In the genomic region with DNA sequence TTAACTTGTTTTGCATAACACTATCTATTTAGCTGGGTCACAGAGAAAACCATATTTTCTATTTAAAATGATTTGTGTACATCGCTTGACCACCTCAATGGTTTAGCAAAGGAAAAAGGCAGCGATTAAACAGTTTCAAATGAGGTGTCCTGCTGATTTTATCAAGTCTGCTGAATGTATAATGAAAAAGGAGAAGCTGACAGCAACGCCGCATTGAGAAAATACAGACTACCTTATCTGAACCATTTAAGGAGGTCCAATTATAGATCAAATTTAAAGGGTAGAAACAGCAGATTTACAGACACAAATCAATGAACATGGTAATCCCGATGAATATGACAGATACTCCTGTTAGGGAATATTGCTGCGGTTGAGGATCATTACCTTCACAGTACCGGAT, we compare ENCODE assay signal across 32 cellular contexts.
"Had no signal": no experiment of that assay in that cellular context is flagged by ENCODE, and none has a peak within 500 bp of the region (broad histone marks: within the 10 kb centered on the region; RNA-seq: fewer than 3 reads in every experiment).

No MANE protein-coding gene starts in this region.

- H3K9me3 ChIP-seq: heart right ventricle, left lung, ovary, sigmoid colon, uterus had no signal

- DNase-seq: activated CD4-positive, alpha-beta memory T cell treated with anti-CD3 and anti-CD28 coated beads for 36 hours; activated CD4-positive, alpha-beta T cell treated with anti-CD3 and anti-CD28 coated beads, Interleukin-2, amount 10 ng/mL, durations not matched to agents 24 days and 14 days; activated CD4-positive, CD25-positive, alpha-beta regulatory T cell treated with anti-CD3 and anti-CD28 coated beads, Interleukin-2, amount 50 U/mL, for 72 hours; activated CD8-positive, alpha-beta memory T cell treated with anti-CD3 and anti-CD28 coated beads, Interleukin-2, amount 50 U/mL, for 48 hours; activated gamma-delta T cell treated with Interleukin-2 at 50 U/mL for 16 hours; activated T-cell treated with anti-CD3 and anti-CD28 coated beads, Interleukin-2, amount 50 U/mL, for 24 hours; endodermal cell; foreskin fibroblast; heart right ventricle; left lung; nephron progenitor cell; ovary; sigmoid colon; stimulated activated CD4-positive, alpha-beta T cell treated with anti-CD3 and anti-CD28 coated beads, Interleukin-1b, Interleukin-23, amount 100 ng/mL, for 48 hours; stimulated activated CD4-positive, alpha-beta T cell treated with anti-CD3 and anti-CD28 coated beads, Interleukin-4, amount 100 ng/mL, for 4 hours; stimulated activated CD8-positive, alpha-beta memory T cell treated with anti-CD3 and anti-CD28 coated beads, Interleukin-4, amount 100 ng/mL, for 48 hours; stimulated activated naive CD8-positive, alpha-beta T cell treated with anti-CD3 and anti-CD28 coated beads, Interleukin-15, amount 100 ng/mL, for 72 hours; substantia nigra; T-helper 17 cell; uterus; WERI-Rb-1 had no signal

- H3K27ac Mint-ChIP-seq: activated CD4-positive, alpha-beta memory T cell treated with anti-CD3 and anti-CD28 coated beads for 36 hours; activated CD4-positive, alpha-beta T cell treated with anti-CD3 and anti-CD28 coated beads, Interleukin-2, amount 10 ng/mL, durations not matched to agents 24 days and 14 days; activated naive CD4-positive, alpha-beta T cell treated with anti-CD3 and anti-CD28 coated beads, Interleukin-2, amount 50 U/mL, for 24 hours; activated T-cell treated with anti-CD3 and anti-CD28 coated beads, Interleukin-2, amount 50 U/mL, for 24 hours; activated T-helper 17 cell treated with anti-CD3 and anti-CD28 coated beads, Interleukin-2, amount 50 U/mL, for 72 hours; dendritic cell treated with granulocyte-macrophage colony-stimulating factor and Interleukin-4, amounts not matched to agents 40 ng/mL and 50 ng/mL, for 4 days; stimulated activated memory B cell treated with anti-CD40 and anti-IgM and Interleukin-4, amounts not matched to agents 10 μg/mL and 1 μg/mL and 100 μg/mL, for 72 hours; T-helper 17 cell had no signal

- FAIRE-seq: bronchial epithelial cell, islet of Langerhans had no signal

- ATAC-seq: activated T-helper 17 cell treated with anti-CD3 and anti-CD28 coated beads, Interleukin-2, amount 50 U/mL, for 72 hours; esophagus mucosa; left lung; stimulated activated memory B cell treated with anti-CD40 and anti-IgM and Interleukin-4, amounts not matched to agents 10 μg/mL and 1 μg/mL and 100 μg/mL, for 72 hours; stimulated activated naive CD8-positive, alpha-beta T cell treated with anti-CD3 and anti-CD28 coated beads, Interleukin-15, amount 100 ng/mL, for 72 hours; T-helper 17 cell had no signal

- H3K36me3 ChIP-seq: ovary, uterus had no signal

- H3K4me1 ChIP-seq: uterus had no signal

- H3K27ac ChIP-seq: ovary, sigmoid colon, uterus, WERI-Rb-1 had no signal

- H3K4me3 Mint-ChIP-seq: activated CD4-positive, alpha-beta memory T cell treated with anti-CD3 and anti-CD28 coated beads for 36 hours; activated CD4-positive, alpha-beta T cell treated with anti-CD3 and anti-CD28 coated beads, Interleukin-2, amount 10 ng/mL, durations not matched to agents 24 days and 14 days; activated naive CD4-positive, alpha-beta T cell treated with anti-CD3 and anti-CD28 coated beads, Interleukin-2, amount 50 U/mL, for 24 hours; activated T-cell treated with anti-CD3 and anti-CD28 coated beads, Interleukin-2, amount 50 U/mL, for 24 hours; activated T-helper 17 cell treated with anti-CD3 and anti-CD28 coated beads, Interleukin-2, amount 50 U/mL, for 72 hours; central memory CD8-positive, alpha-beta T cell; dendritic cell treated with granulocyte-macrophage colony-stimulating factor and Interleukin-4, amounts not matched to agents 40 ng/mL and 50 ng/mL, for 4 days; endodermal cell; nephron progenitor cell; stimulated activated memory B cell treated with anti-CD40 and anti-IgM and Interleukin-4, amounts not matched to agents 10 μg/mL and 1 μg/mL and 100 μg/mL, for 72 hours; stimulated activated naive CD8-positive, alpha-beta T cell treated with anti-CD3 and anti-CD28 coated beads, Interleukin-15, amount 100 ng/mL, for 72 hours; T-helper 17 cell had no signal

- H3K9me3 Mint-ChIP-seq: activated CD4-positive, alpha-beta memory T cell treated with anti-CD3 and anti-CD28 coated beads for 36 hours; activated CD4-positive, alpha-beta T cell treated with anti-CD3 and anti-CD28 coated beads, Interleukin-2, amount 10 ng/mL, durations not matched to agents 24 days and 14 days; activated naive CD4-positive, alpha-beta T cell treated with anti-CD3 and anti-CD28 coated beads, Interleukin-2, amount 50 U/mL, for 24 hours; activated T-cell treated with anti-CD3 and anti-CD28 coated beads, Interleukin-2, amount 50 U/mL, for 24 hours; activated T-helper 17 cell treated with anti-CD3 and anti-CD28 coated beads, Interleukin-2, amount 50 U/mL, for 72 hours; central memory CD8-positive, alpha-beta T cell; dendritic cell treated with granulocyte-macrophage colony-stimulating factor and Interleukin-4, amounts not matched to agents 40 ng/mL and 50 ng/mL, for 4 days; endodermal cell; nephron progenitor cell; stimulated activated memory B cell treated with anti-CD40 and anti-IgM and Interleukin-4, amounts not matched to agents 10 μg/mL and 1 μg/mL and 100 μg/mL, for 72 hours; stimulated activated naive CD8-positive, alpha-beta T cell treated with anti-CD3 and anti-CD28 coated beads, Interleukin-15, amount 100 ng/mL, for 72 hours; type B pancreatic cell had no signal

- H3K4me2 ChIP-seq: smooth muscle cell had no signal

- H3K27me3 ChIP-seq: heart right ventricle, left lung, ovary, sigmoid colon, uterus had no signal

- H3K27me3 Mint-ChIP-seq: activated CD4-positive, alpha-beta memory T cell treated with anti-CD3 and anti-CD28 coated beads for 36 hours; activated CD4-positive, alpha-beta T cell treated with anti-CD3 and anti-CD28 coated beads, Interleukin-2, amount 10 ng/mL, durations not matched to agents 24 days and 14 days; activated naive CD4-positive, alpha-beta T cell treated with anti-CD3 and anti-CD28 coated beads, Interleukin-2, amount 50 U/mL, for 24 hours; activated T-cell treated with anti-CD3 and anti-CD28 coated beads, Interleukin-2, amount 50 U/mL, for 24 hours; activated T-helper 17 cell treated with anti-CD3 and anti-CD28 coated beads, Interleukin-2, amount 50 U/mL, for 72 hours; central memory CD8-positive, alpha-beta T cell; dendritic cell treated with granulocyte-macrophage colony-stimulating factor and Interleukin-4, amounts not matched to agents 40 ng/mL and 50 ng/mL, for 4 days; progenitor cell of endocrine pancreas; stimulated activated memory B cell treated with anti-CD40 and anti-IgM and Interleukin-4, amounts not matched to agents 10 μg/mL and 1 μg/mL and 100 μg/mL, for 72 hours; stimulated activated naive CD8-positive, alpha-beta T cell treated with anti-CD3 and anti-CD28 coated beads, Interleukin-15, amount 100 ng/mL, for 72 hours; T-helper 17 cell; type B pancreatic cell had no signal

- H3K4me3 ChIP-seq: heart right ventricle, left lung, ovary, sigmoid colon, smooth muscle cell, uterus had no signal
